ENCODE assay signal across 2 cellular contexts in genomic region chr11:65499713-65500261, GRCh38.
TF ChIP-seq lines count a peak whose summit lies in the region.

No MANE protein-coding gene starts in this region.

TF ChIP-seq in HCT116, 20 proteins besides CTCF, POLR2A, EP300 and RAD21 (continued from another document):
- TF ChIP-seq REST (IDR thresholded peaks at IDR 0.05; ENCODE audit: low read depth) (no peak), ATF3 (IDR thresholded peaks at IDR 0.05) (no peak), EGR1 (IDR thresholded peaks at IDR 0.05; ENCODE audit: low read depth) (no peak), SIN3A (IDR thresholded peaks at IDR 0.05; ENCODE audit: low read depth) (no peak), SP1 (IDR thresholded peaks at IDR 0.05; ENCODE audit: low read depth) (no peak), JUND (IDR thresholded peaks at IDR 0.05) (no peak), MAX (IDR thresholded peaks at IDR 0.05) (no peak), ZBTB33 (IDR thresholded peaks at IDR 0.05; ENCODE audit: extremely low read depth, insufficient replicate concordance, low read length) (no peak), EZH2phosphoT487 (IDR thresholded peaks at IDR 0.05; ENCODE audit: borderline replicate concordance) (no peak), EZH2 (IDR thresholded peaks at IDR 0.05) (no peak), ZFX (IDR thresholded peaks at IDR 0.05) (no peak), FOSL1 (IDR thresholded peaks at IDR 0.05; ENCODE audit: low read depth) (no peak), ZNF274 (IDR thresholded peaks at IDR 0.05; ENCODE audit: low read depth, low read length) (no peak), CBX3 (IDR thresholded peaks at IDR 0.05; ENCODE audit: low read depth) (no peak)

TF ChIP-seq in SK-N-SH treated with all-trans-retinoic acid at 6 μM for 48 hours, 23 proteins besides CTCF, POLR2A, EP300 and RAD21 (continued from another document):
- TF ChIP-seq TSHZ2 (CRISPR knock-in tag; IDR thresholded peaks at IDR 0.05) (no peak), PATZ1 (CRISPR knock-in tag; IDR thresholded peaks at IDR 0.05; ENCODE audit: borderline replicate concordance) (peak; percentile 62; the same call in 1 of the 2 replicates), ZFP30 (CRISPR knock-in tag; IDR thresholded peaks at IDR 0.05) (no peak), CSRNP3 (CRISPR knock-in tag; IDR thresholded peaks at IDR 0.05) (peak; percentile 82; the same call in 1 of the 2 replicates), ZC3H10 (CRISPR knock-in tag; IDR thresholded peaks at IDR 0.05) (no peak; the same call in 1 of the 2 replicates), ARNTL (CRISPR knock-in tag; IDR thresholded peaks at IDR 0.05; ENCODE audit: borderline replicate concordance, low read depth) (0 out of 2 replicates have a peak, but pooled peaks have one; percentile 12), ZFP3 (CRISPR knock-in tag; IDR thresholded peaks at IDR 0.05) (no peak), TOX (CRISPR knock-in tag; IDR thresholded peaks at IDR 0.05; ENCODE audit: borderline replicate concordance) (peak; percentile 81; the same call in 1 of the 2 replicates), ESRRG (CRISPR knock-in tag; IDR thresholded peaks at IDR 0.05) (no peak), SNAI2 (CRISPR knock-in tag; IDR thresholded peaks at IDR 0.05) (peak; percentile 50; the same call in 1 of the 2 replicates), ZNF565 (CRISPR knock-in tag; conservative IDR thresholded peaks at IDR 0.05; ENCODE audit: low read depth) (no peak)
